ENCODE assay signal across 15 cellular contexts in the genomic region with DNA sequence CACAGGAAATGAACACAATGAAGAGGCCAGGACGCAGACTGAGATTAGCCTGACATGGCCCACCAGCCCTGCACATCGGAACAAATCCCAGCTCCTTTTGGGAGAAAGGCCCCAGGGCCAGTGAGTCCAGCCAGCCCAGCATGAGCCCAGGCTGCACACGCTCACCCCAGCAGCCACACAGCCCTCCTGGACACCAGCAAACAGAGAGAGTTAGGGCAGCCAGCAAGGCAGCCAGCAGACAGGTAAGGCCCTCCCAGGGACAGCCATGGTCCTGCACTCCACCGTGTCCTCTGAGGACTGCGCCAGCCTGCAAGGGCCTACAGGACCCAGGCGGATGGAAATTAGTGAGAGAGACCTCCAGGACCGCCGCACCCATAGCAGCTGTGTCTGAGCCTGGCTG. TPM values are rescaled to one million over a fixed set of nuclear protein-coding genes. Genes with fewer than 3 reads are reported as not detected.
DNase-seq lines count a peak whose midpoint lies in the region; ATAC-seq and TF ChIP-seq lines count a peak whose summit lies in the region.
"Had no signal": no experiment of that assay in that cellular context is flagged by ENCODE, and none has a peak within 500 bp of the region (broad histone marks: within the 10 kb centered on the region; RNA-seq: fewer than 3 reads in every experiment).

No MANE protein-coding gene starts in this region.

- no peaks in the 10 kb centered on the region for H3K79me2 ChIP-seq in H9 (ENCODE audit: insufficient read depth, low read length)

- H4K91ac ChIP-seq in H9 (ENCODE audit: insufficient read length, low read depth, low read length), result no peak overlapping the region

- peaks cover 85% of the 10 kb centered on the region for H3K27me3 Mint-ChIP-seq in H9 (ENCODE audit: low read depth)

- no peak overlapping the region for H2BK20ac ChIP-seq in H9 (ENCODE audit: low read depth, low read length, poor library complexity, severe bottlenecking)

- H3K27me3 ChIP-seq in BLaER1, result peaks cover 8% of the 10 kb centered on the region
- peaks cover 10% of the 10 kb centered on the region for H3K27me3 ChIP-seq in H9 (ENCODE audit: insufficient read depth, low read length)

- no peak overlapping the region for H3K4me3 ChIP-seq in BLaER1

- no peak overlapping the region for H3K23ac ChIP-seq in H9 (ENCODE audit: insufficient read length, low read depth, low read length)

- H3K4me3 Mint-ChIP-seq in H9, result no peak overlapping the region; a peak in 1 of 5 replicates

- no peak overlapping the region for H4K8ac ChIP-seq in H9 (replicated peaks; ENCODE audit: insufficient read length, low read depth, low read length)

- DNase-seq in H9, result peak; percentile 23
- peak; percentile 33 for DNase-seq in left lobe of liver (ENCODE audit: low spot score)
- DNase-seq in stimulated activated CD8-positive, alpha-beta memory T cell treated with anti-CD3 and anti-CD28 coated beads, Interleukin-4, amount 100 ng/mL, for 48 hours, result peak; percentile 10
- no peak for DNase-seq in hippocampal formation (lab: John Stamatoyannopoulos, UW)
- DNase-seq: COR-L47, EL, KG1, NCI-H1436, NCI-H2081, NCI-H510A, NCI-H774, PC-3 had no signal

- H3K36me3 Mint-ChIP-seq in H9 (ENCODE audit: insufficient read depth in 1 of 3, low read depth in 3 of 3), result no peaks in the 10 kb centered on the region

- TF ChIP-seq CTCF in H9 (conservative IDR thresholded peaks at IDR 0.05), result no peak

- H3K23me2 ChIP-seq in H9 (ENCODE audit: insufficient read length, low read depth, low read length, poor library complexity, severe bottlenecking), result no peaks in the 10 kb centered on the region

- H3K27ac ChIP-seq in BLaER1 (no peak overlapping the region), H9 (ENCODE audit: insufficient read length, low read depth, low read length) (no peak overlapping the region)

- H2AFZ ChIP-seq in H9 (ENCODE audit: low read length), result no peak overlapping the region

- no CpG with 5 or more reads among the region's 8 CpGs for WGBS in H9 (ENCODE audit: extremely low coverage, insufficient read length, low lambda C conversion rate)

- no peak overlapping the region for H3K27ac Mint-ChIP-seq in H9

- H3K4me1 ChIP-seq in BLaER1 (peaks cover 31% of the 10 kb centered on the region), H9 (ENCODE audit: insufficient read depth, low read length) (no peaks in the 10 kb centered on the region)

- H3K9ac ChIP-seq in BLaER1 (no peak overlapping the region), H9 (ENCODE audit: extremely low read depth, insufficient read length, low read length) (no peak overlapping the region)

- no peak overlapping the region for H2BK120ac ChIP-seq in H9 (ENCODE audit: low read depth, low read length, poor library complexity, severe bottlenecking)

- H3K4me2 ChIP-seq in BLaER1 (peak overlapping the region; percentile 42; the same call in 1 of the 2 replicates), H9 (ENCODE audit: insufficient read depth, insufficient read length, low read length) (no peak overlapping the region)

- H4K20me1 ChIP-seq in BLaER1, result no peaks in the 10 kb centered on the region; the same call in 1 of the 2 replicates
- no peaks in the 10 kb centered on the region for H4K20me1 ChIP-seq in H9 (ENCODE audit: control insufficient read depth, insufficient read depth, insufficient read length)

- H4K5ac ChIP-seq in H9 (ENCODE audit: insufficient read length, low read depth, low read length), result no peak overlapping the region

- no peaks in the 10 kb centered on the region for H3K9me3 ChIP-seq in BLaER1
- H3K9me3 ChIP-seq in H9 (ENCODE audit: control insufficient read depth, low read depth, low read length), result no peaks in the 10 kb centered on the region

- no peaks in the 10 kb centered on the region for H3K79me1 ChIP-seq in H9 (ENCODE audit: insufficient read depth, low read depth, low read length, poor library complexity, severe bottlenecking)

- H3K9me3 Mint-ChIP-seq in H9, result no peaks in the 10 kb centered on the region

- no peak overlapping the region for H2AK5ac ChIP-seq in H9 (ENCODE audit: insufficient read length, low read length)

- H3K36me3 ChIP-seq in BLaER1, result no peaks in the 10 kb centered on the region

- ATAC-seq in left lobe of liver (no peak), HG03460 (IDR thresholded peaks at IDR 0.05; ENCODE audit: unreplicated experiment) (no peak), GM18520 (IDR thresholded peaks at IDR 0.05; ENCODE audit: unreplicated experiment) (no peak)
- ATAC-seq: PC-3 had no signal

- no peak overlapping the region for H3K56ac ChIP-seq in H9 (ENCODE audit: insufficient read length, low read depth, low read length)

- no peak overlapping the region for H2BK15ac ChIP-seq in H9 (ENCODE audit: low read depth, low read length)

- no peak overlapping the region for H2BK5ac ChIP-seq in H9 (ENCODE audit: insufficient read length, low read length)

- no peak overlapping the region for H2BK12ac ChIP-seq in H9 (ENCODE audit: insufficient read length, low read depth, low read length)

- H3K14ac ChIP-seq in H9 (ENCODE audit: insufficient read depth, low read length), result no peak overlapping the region; the same call in 1 of the 2 replicates

- H3K18ac ChIP-seq in H9 (ENCODE audit: insufficient read length, low read depth, low read length), result no peak overlapping the region

- H3T11ph ChIP-seq in H9 (ENCODE audit: low read length), result no peak overlapping the region

- no peaks in the 10 kb centered on the region for H3K4me1 Mint-ChIP-seq in H9

- no peak overlapping the region for H3K4ac ChIP-seq in H9 (ENCODE audit: low read depth, low read length)

RNA-seq across cellular contexts. Expression of a gene that starts 8.1 kb away (rescaled TPM):
- total RNA-seq in H9 (2021) (0.35 TPM in 1 of 2 replicates, not detected in the other), left lobe of liver (0.58 TPM)
- total RNA-seq: PC-3 had no signal

Comparison
In these comparisons a context has a peak if more than half of its experiments do, and no peak if none do; other contexts are left out.
1. DNase-seq: peak in H9 (single experiment), left lobe of liver (single experiment) and stimulated activated CD8-positive, alpha-beta memory T cell treated with anti-CD3 and anti-CD28 coated beads, Interleukin-4, amount 100 ng/mL, for 48 hours (single experiment); none in hippocampal formation (0 of 2).